ENCODE assay signal across 17 cellular contexts in genomic region chr6:35242486-35242885, GRCh38. TPM values are rescaled to one million over a fixed set of nuclear protein-coding genes. Genes with fewer than 3 reads are reported as not detected.
A peak's percentile ranks its signal among the peaks of the same experiment; 100 is the strongest.
DNase-seq lines count a peak whose midpoint lies in the region; ATAC-seq and TF ChIP-seq lines count a peak whose summit lies in the region.
"Had no signal": no experiment of that assay in that cellular context is flagged by ENCODE, and none has a peak within 500 bp of the region (broad histone marks: within the 10 kb centered on the region; RNA-seq: fewer than 3 reads in every experiment).

No MANE protein-coding gene starts in this region.

- H3K27me3 ChIP-seq in breast epithelium = no peaks in the 10 kb centered on the region
- no peaks in the 10 kb centered on the region for H3K27me3 ChIP-seq in spleen (replicated peaks in 1 of 7)
- H3K27me3 ChIP-seq: BLaER1 treated with 17β-estradiol and CSF1 and Interleukin-3, amounts not matched to agents 10 nM and 100 nM had no signal

- H3K27me3 Mint-ChIP-seq in MCF 10A (ENCODE audit: insufficient read depth, unreplicated experiment) (no peaks in the 10 kb centered on the region), endothelial cell (ENCODE audit: unreplicated experiment) (peaks cover 8% of the 10 kb centered on the region)

- no peaks in the 10 kb centered on the region for H3K9me3 ChIP-seq in breast epithelium
- no peaks in the 10 kb centered on the region for H3K9me3 ChIP-seq in spleen
- H3K9me3 ChIP-seq: BLaER1 treated with 17β-estradiol and CSF1 and Interleukin-3, amounts not matched to agents 10 nM and 100 nM had no signal

- WGBS in spleen, 5 donors = 91 to 97% (median 94%) methylated on average over 5 of the region's 5 CpGs

- H3K9me3 Mint-ChIP-seq in MCF 10A (ENCODE audit: unreplicated experiment) = no peaks in the 10 kb centered on the region
- no peaks in the 10 kb centered on the region for H3K9me3 Mint-ChIP-seq in endothelial cell (ENCODE audit: unreplicated experiment)
- H3K9me3 Mint-ChIP-seq: CD8-positive, alpha-beta T cell; H9 had no signal

- POLR2A ChIA-PET in MCF 10A (lab: Yijun Ruan, JAX) = interaction anchor here (0.6 kb wide), 2 partner anchors 722 to 1279 kb away, joined by 3 read pairs; no protein-coding TSS in a partner anchor

- H3K27ac Mint-ChIP-seq in MCF 10A (ENCODE audit: low read depth, unreplicated experiment) = peak overlapping the region; percentile 73
- H3K27ac Mint-ChIP-seq in endothelial cell (ENCODE audit: unreplicated experiment) = peak overlapping the region; percentile 30
- H3K27ac Mint-ChIP-seq: CD8-positive, alpha-beta T cell had no signal

- H3K4me1 ChIP-seq in breast epithelium (no peaks in the 10 kb centered on the region), spleen (peaks cover 0 to 14% (median 3%) of the 10 kb centered on the region in 6 donors)

- TF ChIP-seq POLR2A in breast epithelium (IDR thresholded peaks at IDR 0.05) = no peak
- no peak for TF ChIP-seq POLR2A in spleen (IDR thresholded peaks at IDR 0.05)

- intact Hi-C loops in MCF 10A (cut with micrococcal nuclease) = no loop called here
- intact Hi-C loops in breast epithelium (cut with DNase I; ENCODE audit: low total_unique reads) = no loop called here
- intact Hi-C loops in spleen (cut with DNase I; ENCODE audit: low total_unique reads) = no loop called here

- TF ChIP-seq CTCF in MCF 10A (IDR thresholded peaks at IDR 0.05; ENCODE audit: unreplicated experiment) = no peak
- TF ChIP-seq CTCF in breast epithelium (IDR thresholded peaks at IDR 0.05) = no peak
- TF ChIP-seq CTCF in endothelial cell (IDR thresholded peaks at IDR 0.05; ENCODE audit: unreplicated experiment) = no peak
- TF ChIP-seq CTCF in spleen (IDR thresholded peaks at IDR 0.05 in 8 of 11, conservative IDR thresholded peaks at IDR 0.05 in 3 of 11) = no peak

- BruUV-seq in MCF 10A (replicated peaks; lab: Mats Ljungman, UMichigan) = no TSS peak

- no peak for ATAC-seq in HG03097 (IDR thresholded peaks at IDR 0.05; ENCODE audit: low FRiP score, unreplicated experiment)
- ATAC-seq: CD8-positive, alpha-beta T cell; GM12878 had no signal

- H3K36me3 Mint-ChIP-seq in MCF 10A (ENCODE audit: insufficient read depth, unreplicated experiment) (no peaks in the 10 kb centered on the region), endothelial cell (ENCODE audit: low read depth, unreplicated experiment) (peaks cover 13% of the 10 kb centered on the region)

- DNase-seq in MCF 10A (ENCODE audit: unreplicated experiment) = no peak
- DNase-seq in breast epithelium (ENCODE audit: low spot score in 2 of 2) = no peak
- DNase-seq in endothelial cell (ENCODE audit: low spot score) = no peak
- peak; percentile 51 for DNase-seq in spleen
- DNase-seq in SHP77 (lab: John Stamatoyannopoulos, UW) = no peak
- no peak for DNase-seq in UCSD-AML1 (lab: John Stamatoyannopoulos, UW; ENCODE audit: unreplicated experiment)
- no peak for DNase-seq in SW 1271 (lab: John Stamatoyannopoulos, UW)
- DNase-seq: 8988T; Calu3; CD8-positive, alpha-beta T cell; DMS79 treated with DMSO at 0.1 percent for 48 hours; H9; IMR-90 had no signal

- H3K27ac ChIP-seq in breast epithelium (peak overlapping the region in 1 of 2 donors; percentile 66), spleen (no peak overlapping the region)
- H3K27ac ChIP-seq: BLaER1 treated with 17β-estradiol and CSF1 and Interleukin-3, amounts not matched to agents 10 nM and 100 nM; HL-60 had no signal

- H3K4me3 Mint-ChIP-seq in MCF 10A (ENCODE audit: unreplicated experiment) (no peak overlapping the region), endothelial cell (ENCODE audit: unreplicated experiment) (no peak overlapping the region)
- H3K4me3 Mint-ChIP-seq: CD8-positive, alpha-beta T cell; H9 had no signal

- CTCF ChIA-PET in MCF 10A (lab: Yijun Ruan, JAX) = interaction anchor here (0.6 to 5.0 kb wide), 10 partner anchors 7 to 745 kb away, joined by 3 to 80 read pairs (median 13); no protein-coding TSS in a partner anchor

- H3K4me3 ChIP-seq in breast epithelium = no peak overlapping the region
- H3K4me3 ChIP-seq in spleen = no peak overlapping the region
- H3K4me3 ChIP-seq: BLaER1 treated with 17β-estradiol and CSF1 and Interleukin-3, amounts not matched to agents 10 nM and 100 nM; GM12878 had no signal

- H3K4me1 Mint-ChIP-seq in MCF 10A (ENCODE audit: insufficient read depth, unreplicated experiment) (peaks cover 11% of the 10 kb centered on the region), endothelial cell (ENCODE audit: unreplicated experiment) (peaks cover 29% of the 10 kb centered on the region)

- no peaks in the 10 kb centered on the region for H3K36me3 ChIP-seq in breast epithelium
- H3K36me3 ChIP-seq in spleen = peaks cover 0 to 40% (median 3%) of the 10 kb centered on the region in 6 donors

RNA-seq across cellular contexts. Expression of gene ZNF76, which starts 17.0 kb away (rescaled TPM):
- total RNA-seq in MCF 10A (2022) (28.0 and 28.4 TPM in 2 replicates), breast epithelium (10 to 100 TPM; 32.3 to 53.0 (median 46.9) TPM), endothelial cell (ENCODE audit: unreplicated experiment) (26.4 TPM), spleen (10 to 100 TPM; 51.6 to 80.0 (median 60.9) TPM)
- 10 to 100 TPM; 25.6 to 54.9 (median 40.9) TPM for polyA plus RNA-seq in spleen

RNA-seq across cellular contexts. Expression of gene SCUBE3, which starts 28.7 kb away (rescaled TPM):
- total RNA-seq in MCF 10A (2022) = not detected in 2 replicates
- under 1 TPM; under 0.01 to 0.33 (median under 0.01) TPM for total RNA-seq in breast epithelium
- 1.2 TPM for total RNA-seq in endothelial cell (ENCODE audit: unreplicated experiment)
- under 1 TPM in 6 of 7 donors, not detected in 1; 0.09 to 0.43 (median 0.23) TPM for total RNA-seq in spleen
- polyA plus RNA-seq in spleen = under 1 TPM; 0.03 to 0.04 (median 0.03) TPM
- total RNA-seq: CD8-positive, alpha-beta T cell had no signal

RNA-seq across cellular contexts. Expression of gene DEF6, which starts 55.1 kb away (rescaled TPM):
- 17.8 and 23.1 TPM in 2 replicates for total RNA-seq in MCF 10A (2022)
- 10 to 100 TPM in 2 of 3 donors, 1 to 10 TPM in 1; 4.8 to 14.2 (median 14.1) TPM for total RNA-seq in breast epithelium
- 24.0 TPM for total RNA-seq in endothelial cell (ENCODE audit: unreplicated experiment)
- 10 to 100 TPM; 57.9 to 89.0 (median 72.1) TPM for total RNA-seq in spleen
- 100 to 1,000 TPM in 1 of 3 donors, 10 to 100 TPM in 2; 63.2 to 132 (median 74.3) TPM for polyA plus RNA-seq in spleen
